28 cellular contexts compared by ENCODE assay signal in the genomic region with DNA sequence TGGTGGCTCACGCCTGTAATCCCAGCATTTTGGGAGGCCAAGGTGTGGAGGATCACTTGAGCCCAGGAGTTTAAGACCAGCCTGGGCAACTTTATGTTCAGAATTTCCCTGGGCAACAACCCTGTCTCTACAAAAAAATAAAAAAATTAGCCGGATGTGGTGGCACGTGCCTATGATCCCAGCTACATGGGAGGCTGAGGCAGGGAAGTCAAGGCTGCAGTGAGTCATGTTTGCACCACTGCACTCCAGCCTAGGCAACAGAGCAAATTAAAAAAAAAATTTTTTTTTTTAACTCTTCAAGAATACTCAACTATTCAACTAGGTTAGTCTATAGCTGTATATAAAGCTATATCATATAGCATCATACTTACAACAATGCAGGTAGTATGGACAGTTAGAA.
"Had no signal": no experiment of that assay in that cellular context is flagged by ENCODE, and none has a peak within 500 bp of the region (broad histone marks: within the 10 kb centered on the region; RNA-seq: fewer than 3 reads in every experiment).

No MANE protein-coding gene starts in this region.

- H3K27me3 ChIP-seq: esophagus squamous epithelium, heart right ventricle, left lung, neural progenitor cell, right atrium auricular region, sigmoid colon, testis, tibial artery, uterus had no signal

- H3K36me3 ChIP-seq: esophagus squamous epithelium, heart right ventricle, left lung, neural progenitor cell, prostate gland, right atrium auricular region, sigmoid colon, tibial artery, uterus had no signal

- H3K4me3 ChIP-seq: coronary artery, esophagus squamous epithelium, heart right ventricle, left lung, neural progenitor cell, prostate gland, right atrium auricular region, sigmoid colon, testis, tibial artery, uterus had no signal

- ATAC-seq: heart right ventricle; left lung; naive thymus-derived CD4-positive, alpha-beta T cell; stimulated activated memory B cell treated with anti-CD40 and anti-IgM and Interleukin-4, amounts not matched to agents 10 μg/mL and 1 μg/mL and 100 μg/mL, for 72 hours; stimulated activated naive CD8-positive, alpha-beta T cell treated with anti-CD3 and anti-CD28 coated beads, Interleukin-15, Interleukin-2, amounts not matched to agents 100 U/mL and 50 U/mL, for 24 hours had no signal

- H2AFZ ChIP-seq: neural progenitor cell, parathyroid adenoma had no signal

- FAIRE-seq: islet of Langerhans had no signal

- DNase-seq: dermis blood vessel endothelial cell; effector memory CD4-positive, alpha-beta T cell; erythroblast; esophagus squamous epithelium; foreskin melanocyte; glutamatergic neuron; heart right ventricle; hippocampal formation; left cardiac atrium; left lung; mesenchymal stem cell; midbrain; naive thymus-derived CD4-positive, alpha-beta T cell; sigmoid colon; stimulated activated CD4-positive, alpha-beta T cell treated with anti-CD3 and anti-CD28 coated beads, Interleukin-2, amount 100 ng/mL, for 24 hours; stimulated activated CD4-positive, alpha-beta T cell treated with anti-CD3 and anti-CD28 coated beads, Interleukin-4, amount 100 ng/mL, for 4 hours; stimulated activated naive CD8-positive, alpha-beta T cell treated with anti-CD3 and anti-CD28 coated beads, Interleukin-15, Interleukin-2, amounts not matched to agents 100 U/mL and 50 U/mL, for 24 hours; substantia nigra; testis; tibial artery; uterus had no signal

- H3K4me1 ChIP-seq: esophagus squamous epithelium, heart right ventricle, left lung, neural progenitor cell, prostate gland, right atrium auricular region, sigmoid colon, testis, tibial artery, uterus had no signal

- H3K4me2 ChIP-seq: neural progenitor cell had no signal

- H3K27ac ChIP-seq: coronary artery, esophagus squamous epithelium, heart right ventricle, left lung, neural progenitor cell, parathyroid adenoma, prostate gland, right atrium auricular region, sigmoid colon, testis, tibial artery, uterus had no signal

- H3K9me3 ChIP-seq: esophagus squamous epithelium, heart right ventricle, left lung, prostate gland, right atrium auricular region, sigmoid colon, testis, tibial artery, uterus had no signal

- H3K9ac ChIP-seq: neural progenitor cell, parathyroid adenoma had no signal

- H3K79me2 ChIP-seq: parathyroid adenoma had no signal
